Comparison of ENCODE assay signal across 10 cellular contexts in the genomic region with DNA sequence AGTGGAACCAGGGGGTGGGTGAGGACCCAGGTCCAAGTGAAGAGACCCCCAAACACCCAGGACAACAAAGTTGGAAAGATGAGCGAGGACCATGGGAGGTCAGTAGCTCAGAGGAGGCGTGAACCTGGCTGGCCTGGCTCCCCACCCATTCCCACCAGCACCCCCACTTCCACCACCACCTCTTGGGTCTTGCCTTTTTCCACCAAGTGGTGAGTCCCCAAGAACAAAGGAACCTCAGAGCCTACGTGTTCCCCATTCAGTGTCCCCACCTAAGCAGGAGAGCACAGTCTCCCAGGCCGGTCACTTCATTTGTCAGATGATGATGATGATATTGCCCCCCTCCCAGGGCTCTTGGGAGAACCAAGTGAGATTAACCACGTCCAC. TPM values are rescaled to one million over a fixed set of nuclear protein-coding genes. Genes with fewer than 3 reads are reported as not detected.
DNase-seq lines count a peak whose midpoint lies in the region; ATAC-seq and TF ChIP-seq lines count a peak whose summit lies in the region.
"Had no signal": no experiment of that assay in that cellular context is flagged by ENCODE, and none has a peak within 500 bp of the region (broad histone marks: within the 10 kb centered on the region; RNA-seq: fewer than 3 reads in every experiment).

No MANE protein-coding gene starts in this region.

- 96% methylated on average over 5 of the region's 5 CpGs for WGBS in liver
- 81 to 95% (median 91%) methylated on average over 5 of the region's 5 CpGs for WGBS in stomach, 5 donors

- H3K36me3 ChIP-seq in cardiac muscle cell (no peaks in the 10 kb centered on the region), liver (ENCODE audit: control insufficient read depth in 4 of 4, insufficient read depth in 3 of 4, low read depth in 1 of 4, low read length in 3 of 4) (peaks cover 0 to 31% (median 8%) of the 10 kb centered on the region in 4 donors), stomach (peaks cover 37 to 49% (median 48%) of the 10 kb centered on the region in 4 donors)

- H3K4me1 ChIP-seq in cardiac muscle cell (ENCODE audit: low read depth), result peaks cover 22% of the 10 kb centered on the region
- H3K4me1 ChIP-seq in liver (ENCODE audit: control insufficient read depth in 4 of 4, insufficient read depth in 4 of 4, low read length in 3 of 4), result peaks cover 9 to 46% (median 31%) of the 10 kb centered on the region in 4 donors
- peaks cover 28 to 44% (median 35%) of the 10 kb centered on the region in 4 donors for H3K4me1 ChIP-seq in stomach

- H3K9ac ChIP-seq in liver (ENCODE audit: low read depth in 1 of 2, low read length in 2 of 2), result peak overlapping the region in 1 of 2 donors; percentile 8

- TF ChIP-seq RAD21 in liver (IDR thresholded peaks at IDR 0.05), result no peak

- no peaks in the 10 kb centered on the region for H3K27me3 Mint-ChIP-seq in activated CD8-positive, alpha-beta T cell treated with anti-CD3 and anti-CD28 coated beads for 36 hours
- H3K27me3 Mint-ChIP-seq: activated naive CD4-positive, alpha-beta T cell treated with anti-CD3 and anti-CD28 coated beads, Interleukin-2, amount 50 U/mL, for 24 hours had no signal

- H3K9me3 Mint-ChIP-seq in activated CD8-positive, alpha-beta T cell treated with anti-CD3 and anti-CD28 coated beads for 36 hours, result no peaks in the 10 kb centered on the region
- H3K9me3 Mint-ChIP-seq: activated naive CD4-positive, alpha-beta T cell treated with anti-CD3 and anti-CD28 coated beads, Interleukin-2, amount 50 U/mL, for 24 hours; neural crest cell had no signal

- TF ChIP-seq CTCF in cardiac muscle cell (IDR thresholded peaks at IDR 0.05; ENCODE audit: low read depth, low read length) (no peak), liver (IDR thresholded peaks at IDR 0.05; ENCODE audit: low read depth, low read length, missing input control) (no peak), stomach (IDR thresholded peaks at IDR 0.05) (no peak)
- TF ChIP-seq CTCF in activated CD8-positive, alpha-beta T cell treated with anti-CD3 and anti-CD28 coated beads for 36 hours (IDR thresholded peaks at IDR 0.05), result no peak

- H3K27me3 ChIP-seq in cardiac muscle cell (no peaks in the 10 kb centered on the region), liver (ENCODE audit: control insufficient read depth in 4 of 4, insufficient read depth in 4 of 4, low read length in 3 of 4) (no peaks in the 10 kb centered on the region), stomach (no peaks in the 10 kb centered on the region)

- no peaks in the 10 kb centered on the region for H3K9me3 ChIP-seq in cardiac muscle cell (ENCODE audit: low read depth)
- no peaks in the 10 kb centered on the region for H3K9me3 ChIP-seq in liver (ENCODE audit: control insufficient read depth in 4 of 4, low read length in 3 of 4)
- H3K9me3 ChIP-seq in stomach, result no peaks in the 10 kb centered on the region

- H3K36me3 Mint-ChIP-seq in activated CD8-positive, alpha-beta T cell treated with anti-CD3 and anti-CD28 coated beads for 36 hours (ENCODE audit: low read depth), result peaks cover 29% of the 10 kb centered on the region

- H3K27ac Mint-ChIP-seq in activated CD8-positive, alpha-beta T cell treated with anti-CD3 and anti-CD28 coated beads for 36 hours, result peak overlapping the region; percentile 73
- H3K27ac Mint-ChIP-seq: activated naive CD4-positive, alpha-beta T cell treated with anti-CD3 and anti-CD28 coated beads, Interleukin-2, amount 50 U/mL, for 24 hours had no signal

- peaks cover 33% of the 10 kb centered on the region for H3K4me1 Mint-ChIP-seq in activated CD8-positive, alpha-beta T cell treated with anti-CD3 and anti-CD28 coated beads for 36 hours (ENCODE audit: low read depth)
- H3K4me1 Mint-ChIP-seq: neural crest cell had no signal

- ATAC-seq in activated CD8-positive, alpha-beta T cell treated with anti-CD3 and anti-CD28 coated beads for 36 hours, result no peak
- no peak for ATAC-seq in GM18861 (IDR thresholded peaks at IDR 0.05; ENCODE audit: unreplicated experiment)

- H3K27ac ChIP-seq in cardiac muscle cell (peak overlapping the region; percentile 91), liver (ENCODE audit: low read depth in 1 of 2, low read length in 2 of 2) (peak overlapping the region; percentile 67 to 71), stomach (peak overlapping the region; percentile 78 to 90 (median 84))

- POLR2A ChIA-PET in activated CD8-positive, alpha-beta T cell treated with anti-CD3 and anti-CD28 coated beads for 36 hours (lab: Charles Lee), result interaction anchor here (0.6 to 1.7 kb wide), 9 partner anchors 12 to 236 kb away, joined by 3 to 5 read pairs (median 3); partner anchors contain the start of genes DDX39B, LSM2, LTB and MSH5

- no peak for TF ChIP-seq EP300 in stomach (IDR thresholded peaks at IDR 0.05)

- TF ChIP-seq POLR2A in stomach (IDR thresholded peaks at IDR 0.05), result no peak

- CTCF ChIA-PET in activated CD8-positive, alpha-beta T cell treated with anti-CD3 and anti-CD28 coated beads for 36 hours (lab: Charles Lee), result interaction anchor here (0.7 to 5.5 kb wide), 4 partner anchors 8 to 38 kb away, joined by 3 to 34 read pairs (median 15); partner anchors contain the start of genes LSM2 and MSH5

- DNase-seq in cardiac muscle cell (ENCODE audit: low read depth in 1 of 2, low spot score in 1 of 2) (no peak), cardiac septum (ENCODE audit: low spot score) (no peak), stomach (no peak), DMS53 treated with DMSO at 0.1 percent for 48 hours (lab: John Stamatoyannopoulos, UW; ENCODE audit: unreplicated experiment) (no peak), LoVo (ENCODE audit: low spot score) (no peak)
- DNase-seq in activated CD8-positive, alpha-beta T cell treated with anti-CD3 and anti-CD28 coated beads for 36 hours, result no peak

- H3K4me3 ChIP-seq in cardiac muscle cell, result no peak overlapping the region
- no peak overlapping the region for H3K4me3 ChIP-seq in liver (ENCODE audit: low read depth in 1 of 3, low read length in 3 of 3)
- H3K4me3 ChIP-seq in stomach, result no peak overlapping the region

- intact Hi-C loops in cardiac septum (cut with DNase I), result no loop called here
- intact Hi-C loops in activated CD8-positive, alpha-beta T cell treated with anti-CD3 and anti-CD28 coated beads for 36 hours (cut with micrococcal nuclease), result no loop called here
- intact Hi-C loops in stomach (cut with DNase I; ENCODE audit: low total_unique reads), result no loop called here

- H3K4me3 Mint-ChIP-seq in activated CD8-positive, alpha-beta T cell treated with anti-CD3 and anti-CD28 coated beads for 36 hours, result peak overlapping the region; percentile 15
- H3K4me3 Mint-ChIP-seq: neural crest cell had no signal

RNA-seq across cellular contexts. Expression of gene VWA7, which starts 0.5 kb away (rescaled TPM):
- total RNA-seq in cardiac muscle cell (16.1 and 24.7 TPM in 2 replicates), cardiac septum (21.5 TPM), liver (1 to 10 TPM in 1 of 2 donors, under 1 TPM in 1; 0.17 to 2.0 TPM), stomach (10 to 100 TPM in 1 of 5 donors, 1 to 10 TPM in 3, not detected in 1; 4.2 to 18.3 (median 7.5) TPM)
- polyA plus RNA-seq in cardiac muscle cell (9.9 and 12.3 TPM in 2 replicates), liver (1 to 10 TPM in 1 of 2 donors, under 1 TPM in 1; 0.81 to 1.0 TPM), stomach (1 to 10 TPM; 1.3 to 1.4 (median 1.4) TPM)
- total RNA-seq in activated CD8-positive, alpha-beta T cell treated with anti-CD3 and anti-CD28 coated beads for 36 hours, result 1 to 10 TPM; 1.6 TPM

RNA-seq across cellular contexts. Expression of gene SAPCD1, which starts 15.2 kb away (rescaled TPM):
- total RNA-seq in cardiac muscle cell (3.9 and 11.6 TPM in 2 replicates), cardiac septum (0.86 TPM), liver (1 to 10 TPM in 1 of 2 donors, under 1 TPM in 1; 0.59 to 2.6 TPM), stomach (10 to 100 TPM in 2 of 5 donors, 1 to 10 TPM in 2, not detected in 1; 2.7 to 40.8 (median 7.6) TPM)
- polyA plus RNA-seq in cardiac muscle cell (2.1 and 4.2 TPM in 2 replicates), liver (under 1 TPM in 1 of 2 donors, not detected in 1; 0.68 TPM), stomach (1 to 10 TPM; 2.4 to 5.4 (median 2.9) TPM)
- total RNA-seq in activated CD8-positive, alpha-beta T cell treated with anti-CD3 and anti-CD28 coated beads for 36 hours, result 10 to 100 TPM; 13.6 to 18.7 TPM

RNA-seq across cellular contexts. Expression of gene VARS1, which starts 17.9 kb away (rescaled TPM):
- total RNA-seq in cardiac muscle cell (46.3 and 49.7 TPM in 2 replicates), cardiac septum (35.0 TPM), liver (10 to 100 TPM; 32.4 to 44.7 TPM), stomach (10 to 100 TPM; 21.6 to 56.5 (median 24.1) TPM)
- polyA plus RNA-seq in cardiac muscle cell (51.5 and 63.9 TPM in 2 replicates), liver (10 to 100 TPM; 17.9 to 32.5 TPM), stomach (10 to 100 TPM; 11.0 to 31.8 (median 27.7) TPM)
- 100 to 1,000 TPM; 150 to 153 TPM for total RNA-seq in activated CD8-positive, alpha-beta T cell treated with anti-CD3 and anti-CD28 coated beads for 36 hours

RNA-seq across cellular contexts. Expression of gene LSM2, which starts 29.1 kb away (rescaled TPM):
- total RNA-seq in cardiac muscle cell, result 58.9 and 64.2 TPM in 2 replicates
- polyA plus RNA-seq in cardiac muscle cell, result 76.8 and 88.6 TPM in 2 replicates
- total RNA-seq in cardiac septum, result 24.0 TPM
- total RNA-seq in activated CD8-positive, alpha-beta T cell treated with anti-CD3 and anti-CD28 coated beads for 36 hours, result 100 to 1,000 TPM; 117 to 120 TPM
- 10 to 100 TPM in 1 of 2 donors, 1 to 10 TPM in 1; 7.3 to 18.7 TPM for total RNA-seq in liver
- polyA plus RNA-seq in liver, result 10 to 100 TPM; 14.5 to 16.4 TPM
- total RNA-seq in stomach, result 10 to 100 TPM in 3 of 5 donors, 1 to 10 TPM in 1, not detected in 1; 6.7 to 34.5 (median 11.4) TPM
- 10 to 100 TPM; 45.2 to 55.8 (median 50.4) TPM for polyA plus RNA-seq in stomach

RNA-seq across cellular contexts. Expression of gene HSPA1L, which starts 37.4 kb away (rescaled TPM):
- 1.6 and 3.1 TPM in 2 replicates for total RNA-seq in cardiac muscle cell
- polyA plus RNA-seq in cardiac muscle cell, result 4.5 and 5.2 TPM in 2 replicates
- 2.4 TPM for total RNA-seq in cardiac septum
- total RNA-seq in activated CD8-positive, alpha-beta T cell treated with anti-CD3 and anti-CD28 coated beads for 36 hours, result 1 to 10 TPM; 1.7 to 2.0 TPM
- total RNA-seq in liver, result under 1 TPM; 0.67 to 0.79 TPM
- polyA plus RNA-seq in liver, result under 1 TPM; 0.27 to 0.28 TPM
- total RNA-seq in stomach, result 1 to 10 TPM in 2 of 5 donors, not detected in 3; 1.1 to 1.7 TPM
- polyA plus RNA-seq in stomach, result under 1 TPM; 0.46 to 0.98 (median 0.75) TPM
